Comparison of ENCODE assay signal across 20 cellular contexts in genomic region chr10:74347522-74347921, GRCh38.
DNase-seq lines count a peak whose midpoint lies in the region; ATAC-seq, FAIRE-seq and TF ChIP-seq lines count a peak whose summit lies in the region.
"Had no signal": no experiment of that assay in that cellular context is flagged by ENCODE, and none has a peak within 500 bp of the region (broad histone marks: within the 10 kb centered on the region; RNA-seq: fewer than 3 reads in every experiment).

No MANE protein-coding gene starts in this region.

- no peaks in the 10 kb centered on the region for H4K20me1 ChIP-seq in HepG2 (ENCODE audit: insufficient read depth, low read length)
- H4K20me1 ChIP-seq: BLaER1 treated with 17β-estradiol and CSF1 and Interleukin-3, amounts not matched to agents 10 nM and 100 nM had no signal

- H3K4me3 ChIP-seq in HepG2 (replicated peaks in 1 of 3; ENCODE audit: insufficient read depth in 1 of 3, low read depth in 2 of 3, low read length in 3 of 3) (no peak overlapping the region), right lobe of liver (no peak overlapping the region)
- H3K4me3 ChIP-seq: A549; BLaER1 treated with 17β-estradiol and CSF1 and Interleukin-3, amounts not matched to agents 10 nM and 100 nM had no signal

- no peaks in the 10 kb centered on the region for H3K27me3 ChIP-seq in HepG2 (ENCODE audit: control insufficient read depth in 1 of 2, insufficient read depth in 2 of 2, low read length in 2 of 2)
- H3K27me3 ChIP-seq in right lobe of liver = no peaks in the 10 kb centered on the region
- H3K27me3 ChIP-seq: BLaER1 treated with 17β-estradiol and CSF1 and Interleukin-3, amounts not matched to agents 10 nM and 100 nM had no signal

- TF ChIP-seq POLR2A in HepG2 (IDR thresholded peaks at IDR 0.05; ENCODE audit: insufficient read depth in 1 of 2, low read depth in 2 of 2, low read length in 2 of 2) (no peak), right lobe of liver (IDR thresholded peaks at IDR 0.05) (no peak)

- no peaks in the 10 kb centered on the region for H3K79me2 ChIP-seq in HepG2 (ENCODE audit: insufficient read depth, low read length)

- TF ChIP-seq EP300 in HepG2 (IDR thresholded peaks at IDR 0.05; ENCODE audit: low read depth in 2 of 2, low read length in 2 of 2) = no peak
- no peak for TF ChIP-seq EP300 in HepG2 (CRISPR knock-in tag; IDR thresholded peaks at IDR 0.05; ENCODE audit: borderline replicate concordance)

- FAIRE-seq in HepG2 (lab: Jason Lieb, UNC) = no peak
- FAIRE-seq: A549, D721Med, G401.6, GM12891, GM19239 had no signal

- no peak overlapping the region for H2AFZ ChIP-seq in HepG2 (ENCODE audit: low read length)

- CTCF ChIA-PET in HepG2 (lab: Yijun Ruan, JAX; ENCODE audit: low intra/inter-chr PET ratio, low total read pairs) = no interaction called here

- DNase-seq in HepG2 (ENCODE audit: low spot score) (peak; percentile 30), right lobe of liver (no peak), left lobe of liver (ENCODE audit: low spot score) (no peak), LoVo (ENCODE audit: low spot score) (no peak), NCI-H82 (lab: John Stamatoyannopoulos, UW) (no peak)
- DNase-seq: AML-193; Caco-2; Calu3; CD4-positive, alpha-beta T cell; CD8-positive, alpha-beta T cell; DMS79 treated with DMSO at 0.1 percent for 48 hours; GF-D8 had no signal

- intact Hi-C loops in HepG2 (cut with micrococcal nuclease; ENCODE audit: unreplicated experiment) = no loop called here
- intact Hi-C loops in right lobe of liver (cut with DNase I) = no loop called here

- H3K4me2 ChIP-seq in HepG2 (ENCODE audit: low read depth, low read length) = no peak overlapping the region
- H3K4me2 ChIP-seq: A549; BLaER1 treated with 17β-estradiol and CSF1 and Interleukin-3, amounts not matched to agents 10 nM and 100 nM had no signal

- BruUV-seq in HepG2 (replicated peaks; lab: Mats Ljungman, UMichigan) = no TSS peak

- ATAC-seq in HepG2 (peak; percentile 75), right lobe of liver (no peak), left lobe of liver (peak; percentile 50)
- ATAC-seq: A549; CD8-positive, alpha-beta T cell had no signal

- POLR2A ChIA-PET in HepG2 (lab: Yijun Ruan, JAX) = no interaction called here

- WGBS in HepG2 (ENCODE audit: low lambda C conversion rate) = 100% methylated on average over 6 of the region's 6 CpGs
- 95% methylated on average over 3 of the region's 6 CpGs for WGBS in right lobe of liver (ENCODE audit: insufficient coverage, low coverage, low lambda C conversion rate, missing lambda C conversion rate)

- H3K9me3 ChIP-seq in HepG2 (ENCODE audit: low read length) (peaks cover 8% of the 10 kb centered on the region; the same call in 1 of the 2 replicates), right lobe of liver (peaks cover 0 to 9% (median 5%) of the 10 kb centered on the region in 4 donors)

- TF ChIP-seq CTCF in HepG2 (CRISPR knock-in tag; IDR thresholded peaks at IDR 0.05) = no peak
- no peak for TF ChIP-seq CTCF in right lobe of liver (IDR thresholded peaks at IDR 0.05)

- H3K4me1 ChIP-seq in HepG2 (ENCODE audit: insufficient read depth, low read length) = peaks cover 13% of the 10 kb centered on the region
- no peaks in the 10 kb centered on the region for H3K4me1 ChIP-seq in right lobe of liver
- H3K4me1 ChIP-seq: A549; BLaER1 treated with 17β-estradiol and CSF1 and Interleukin-3, amounts not matched to agents 10 nM and 100 nM; Caco-2 had no signal

- H3K36me3 ChIP-seq in HepG2 (replicated peaks in 1 of 2; ENCODE audit: control insufficient read depth in 1 of 2, insufficient read depth in 2 of 2, low read length in 2 of 2) = peaks cover 2 to 4% of the 10 kb centered on the region in 2 experiments; a peak in 1 of 5 replicates
- H3K36me3 ChIP-seq in right lobe of liver = no peaks in the 10 kb centered on the region

- no peak overlapping the region for H3K9ac ChIP-seq in HepG2 (ENCODE audit: insufficient read depth, low read depth, low read length)
- H3K9ac ChIP-seq: BLaER1 treated with 17β-estradiol and CSF1 and Interleukin-3, amounts not matched to agents 10 nM and 100 nM had no signal

- in situ Hi-C loops in HepG2 (cut with HindIII; ENCODE audit: extremely low pct_ligation_motif_present, low pct_unique_long_range_greater_than_20kb) = no loop called here

- TF ChIP-seq RAD21 in HepG2 (CRISPR knock-in tag; IDR thresholded peaks at IDR 0.05) = no peak

- H3K27ac ChIP-seq in HepG2 (ENCODE audit: extremely low read length, insufficient read depth, low read length) (peak overlapping the region; percentile 30), right lobe of liver (no peak overlapping the region)
- H3K27ac ChIP-seq: 22Rv1; A549; BLaER1 treated with 17β-estradiol and CSF1 and Interleukin-3, amounts not matched to agents 10 nM and 100 nM; C4-2B had no signal

TF ChIP-seq in HepG2, 621 proteins besides CTCF, POLR2A, EP300 and RAD21 (continues in another document):
- 0 out of 2 replicates have a peak, but pooled peaks have one; percentile 43 for TF ChIP-seq POGZ (CRISPR knock-in tag; IDR thresholded peaks at IDR 0.05)
- TF ChIP-seq, protein P1, sequence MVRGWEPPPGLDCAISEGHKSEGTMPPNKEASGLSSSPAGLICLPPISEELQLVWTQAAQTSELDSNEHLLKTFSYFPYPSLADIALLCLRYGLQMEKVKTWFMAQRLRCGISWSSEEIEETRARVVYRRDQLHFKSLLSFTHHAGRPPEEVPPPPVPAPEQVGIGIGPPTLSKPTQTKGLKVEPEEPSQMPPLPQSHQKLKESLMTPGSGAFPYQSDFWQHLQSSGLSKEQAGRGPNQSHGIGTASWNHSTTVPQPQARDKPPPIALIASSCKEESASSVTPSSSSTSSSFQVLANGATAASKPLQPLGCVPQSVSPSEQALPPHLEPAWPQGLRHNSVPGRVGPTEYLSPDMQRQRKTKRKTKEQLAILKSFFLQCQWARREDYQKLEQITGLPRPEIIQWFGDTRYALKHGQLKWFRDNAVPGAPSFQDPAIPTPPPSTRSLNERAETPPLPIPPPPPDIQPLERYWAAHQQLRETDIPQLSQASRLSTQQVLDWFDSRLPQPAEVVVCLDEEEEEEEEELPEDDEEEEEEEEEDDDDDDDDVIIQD (CRISPR knock-in tag; IDR thresholded peaks at IDR 0.05; ENCODE audit: low read depth) = 0 out of 2 replicates have a peak, but pooled peaks have one; percentile 24
- TF ChIP-seq REL (CRISPR knock-in tag; conservative IDR thresholded peaks at IDR 0.05) = no peak
- TF ChIP-seq NFE2L1 (CRISPR knock-in tag; IDR thresholded peaks at IDR 0.05; ENCODE audit: borderline replicate concordance) = no peak
- TF ChIP-seq, protein P2, sequence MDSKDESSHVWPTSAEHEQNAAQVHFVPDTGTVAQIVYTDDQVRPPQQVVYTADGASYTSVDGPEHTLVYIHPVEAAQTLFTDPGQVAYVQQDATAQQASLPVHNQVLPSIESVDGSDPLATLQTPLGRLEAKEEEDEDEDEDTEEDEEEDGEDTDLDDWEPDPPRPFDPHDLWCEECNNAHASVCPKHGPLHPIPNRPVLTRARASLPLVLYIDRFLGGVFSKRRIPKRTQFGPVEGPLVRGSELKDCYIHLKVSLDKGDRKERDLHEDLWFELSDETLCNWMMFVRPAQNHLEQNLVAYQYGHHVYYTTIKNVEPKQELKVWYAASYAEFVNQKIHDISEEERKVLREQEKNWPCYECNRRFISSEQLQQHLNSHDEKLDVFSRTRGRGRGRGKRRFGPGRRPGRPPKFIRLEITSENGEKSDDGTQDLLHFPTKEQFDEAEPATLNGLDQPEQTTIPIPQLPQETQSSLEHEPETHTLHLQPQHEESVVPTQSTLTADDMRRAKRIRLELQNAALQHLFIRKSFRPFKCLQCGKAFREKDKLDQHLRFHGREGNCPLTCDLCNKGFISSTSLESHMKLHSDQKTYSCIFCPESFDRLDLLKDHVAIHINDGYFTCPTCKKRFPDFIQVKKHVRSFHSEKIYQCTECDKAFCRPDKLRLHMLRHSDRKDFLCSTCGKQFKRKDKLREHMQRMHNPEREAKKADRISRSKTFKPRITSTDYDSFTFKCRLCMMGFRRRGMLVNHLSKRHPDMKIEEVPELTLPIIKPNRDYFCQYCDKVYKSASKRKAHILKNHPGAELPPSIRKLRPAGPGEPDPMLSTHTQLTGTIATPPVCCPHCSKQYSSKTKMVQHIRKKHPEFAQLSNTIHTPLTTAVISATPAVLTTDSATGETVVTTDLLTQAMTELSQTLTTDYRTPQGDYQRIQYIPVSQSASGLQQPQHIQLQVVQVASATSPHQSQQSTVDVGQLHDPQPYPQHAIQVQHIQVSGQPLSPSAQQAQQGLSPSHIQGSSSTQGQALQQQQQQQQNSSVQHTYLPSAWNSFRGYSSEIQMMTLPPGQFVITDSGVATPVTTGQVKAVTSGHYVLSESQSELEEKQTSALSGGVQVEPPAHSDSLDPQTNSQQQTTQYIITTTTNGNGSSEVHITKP (CRISPR knock-in tag; IDR thresholded peaks at IDR 0.05; ENCODE audit: low read depth) = 0 out of 2 replicates have a peak, but pooled peaks have one; percentile 29
- TF ChIP-seq NFYC (CRISPR knock-in tag; IDR thresholded peaks at IDR 0.05) = no peak
- TF ChIP-seq ZSCAN9 (CRISPR knock-in tag; IDR thresholded peaks at IDR 0.05; ENCODE audit: borderline replicate concordance) = no peak
- TF ChIP-seq, protein P3, sequence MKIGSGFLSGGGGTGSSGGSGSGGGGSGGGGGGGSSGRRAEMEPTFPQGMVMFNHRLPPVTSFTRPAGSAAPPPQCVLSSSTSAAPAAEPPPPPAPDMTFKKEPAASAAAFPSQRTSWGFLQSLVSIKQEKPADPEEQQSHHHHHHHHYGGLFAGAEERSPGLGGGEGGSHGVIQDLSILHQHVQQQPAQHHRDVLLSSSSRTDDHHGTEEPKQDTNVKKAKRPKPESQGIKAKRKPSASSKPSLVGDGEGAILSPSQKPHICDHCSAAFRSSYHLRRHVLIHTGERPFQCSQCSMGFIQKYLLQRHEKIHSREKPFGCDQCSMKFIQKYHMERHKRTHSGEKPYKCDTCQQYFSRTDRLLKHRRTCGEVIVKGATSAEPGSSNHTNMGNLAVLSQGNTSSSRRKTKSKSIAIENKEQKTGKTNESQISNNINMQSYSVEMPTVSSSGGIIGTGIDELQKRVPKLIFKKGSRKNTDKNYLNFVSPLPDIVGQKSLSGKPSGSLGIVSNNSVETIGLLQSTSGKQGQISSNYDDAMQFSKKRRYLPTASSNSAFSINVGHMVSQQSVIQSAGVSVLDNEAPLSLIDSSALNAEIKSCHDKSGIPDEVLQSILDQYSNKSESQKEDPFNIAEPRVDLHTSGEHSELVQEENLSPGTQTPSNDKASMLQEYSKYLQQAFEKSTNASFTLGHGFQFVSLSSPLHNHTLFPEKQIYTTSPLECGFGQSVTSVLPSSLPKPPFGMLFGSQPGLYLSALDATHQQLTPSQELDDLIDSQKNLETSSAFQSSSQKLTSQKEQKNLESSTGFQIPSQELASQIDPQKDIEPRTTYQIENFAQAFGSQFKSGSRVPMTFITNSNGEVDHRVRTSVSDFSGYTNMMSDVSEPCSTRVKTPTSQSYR (CRISPR knock-in tag; IDR thresholded peaks at IDR 0.05; ENCODE audit: borderline replicate concordance) = peak; percentile 90

Comparison
In these comparisons a context has a peak if more than half of its experiments do, and no peak if none do; other contexts are left out.
1. ATAC-seq: peak in HepG2 (single experiment) and left lobe of liver (single experiment); none in right lobe of liver (0 of 4).